In the genomic region with DNA sequence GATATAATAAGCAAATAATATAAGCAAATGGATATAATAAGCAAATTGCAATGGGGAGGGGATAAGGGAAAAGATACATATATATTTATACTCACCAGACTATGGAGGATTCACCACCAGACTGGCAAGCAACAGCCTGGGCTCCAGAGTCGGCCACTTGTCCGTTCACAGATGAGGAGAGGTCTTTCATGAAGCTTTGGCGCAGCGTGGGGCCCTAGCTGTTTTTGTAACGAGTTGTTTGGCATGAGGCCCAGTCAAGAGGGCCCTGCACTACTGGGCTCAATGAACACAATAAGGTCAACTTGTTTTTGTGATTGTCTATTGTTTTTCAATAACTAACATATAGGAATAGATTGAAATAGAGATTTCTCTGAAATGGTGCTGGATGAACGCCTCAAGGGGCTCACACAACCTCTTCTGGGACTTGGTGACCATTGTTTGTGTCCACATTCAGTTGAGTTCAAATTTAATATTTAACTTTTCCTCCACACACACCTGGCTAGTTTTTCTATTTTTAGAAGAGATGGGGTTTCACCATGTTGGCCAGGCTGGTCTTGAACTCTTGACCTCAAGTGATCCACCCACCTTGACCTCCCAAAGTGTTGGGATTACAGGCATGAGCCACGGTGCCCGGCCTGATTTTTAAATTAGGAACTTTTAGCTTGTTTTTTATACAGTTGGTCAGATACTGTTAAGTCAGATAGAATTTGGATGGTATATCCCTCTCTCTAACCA, we compare ENCODE assay signal across 2 cellular contexts.
A peak's percentile ranks its signal among the peaks of the same experiment; 100 is the strongest.
TF ChIP-seq lines count a peak whose summit lies in the region.

No MANE protein-coding gene starts in this region.

TF ChIP-seq in K562, 482 proteins besides CTCF, POLR2A, EP300 and RAD21:
- TF ChIP-seq NFIC (IDR thresholded peaks at IDR 0.05) = peak; percentile 54

TF ChIP-seq in liver, 16 proteins besides CTCF, POLR2A, EP300 and RAD21:
- TF ChIP-seq SP1 (IDR thresholded peaks at IDR 0.05) (peak; percentile 40), YY1 (IDR thresholded peaks at IDR 0.05) (peak; percentile 35), JUND (IDR thresholded peaks at IDR 0.05) (peak in 1 of 2 donors; percentile 10), NR2F2 (IDR thresholded peaks at IDR 0.05) (peak; percentile 72), HNF4A (conservative IDR thresholded peaks at IDR 0.05) (peak; percentile 44 to 59), RXRA (IDR thresholded peaks at IDR 0.05) (peak; percentile 81 to 88)
